ENCODE assay signal across 1 cellular context in genomic region chr17:1512351-1512750, GRCh38.
TF ChIP-seq lines count a peak whose summit lies in the region.

No MANE protein-coding gene starts in this region.

TF ChIP-seq in IMR-90, 13 proteins besides CTCF, POLR2A, EP300 and RAD21:
- TF ChIP-seq CEBPB (IDR thresholded peaks at IDR 0.05; ENCODE audit: low read depth, low read length): no peak
- TF ChIP-seq NFE2L2 (IDR thresholded peaks at IDR 0.05; ENCODE audit: low read depth, low read length): no peak
- TF ChIP-seq FOS (IDR thresholded peaks at IDR 0.05; ENCODE audit: low read depth, low read length): no peak
- no peak for TF ChIP-seq SMC3 (IDR thresholded peaks at IDR 0.05; ENCODE audit: low read depth, low read length)
- TF ChIP-seq RCOR1 (IDR thresholded peaks at IDR 0.05; ENCODE audit: insufficient replicate concordance, low read length): no peak
- no peak for TF ChIP-seq CHD1 (IDR thresholded peaks at IDR 0.05; ENCODE audit: low read depth, low read length)
- TF ChIP-seq USF2 (IDR thresholded peaks at IDR 0.05; ENCODE audit: low read depth, low read length): no peak
- TF ChIP-seq RFX5 (IDR thresholded peaks at IDR 0.05; ENCODE audit: low read depth, low read length): no peak
- no peak for TF ChIP-seq BHLHE40 (IDR thresholded peaks at IDR 0.05; ENCODE audit: low read depth, low read length)
- no peak for TF ChIP-seq MXI1 (IDR thresholded peaks at IDR 0.05; ENCODE audit: borderline replicate concordance, low read depth, low read length)
- no peak for TF ChIP-seq MAZ (IDR thresholded peaks at IDR 0.05; ENCODE audit: borderline replicate concordance, low read depth, low read length)
